ENCODE assay signal across 9 cellular contexts in genomic region chr12:72570601-72571000, GRCh38.
DNase-seq lines count a peak whose midpoint lies in the region; ATAC-seq, FAIRE-seq and TF ChIP-seq lines count a peak whose summit lies in the region.
"Had no signal": no experiment of that assay in that cellular context is flagged by ENCODE, and none has a peak within 500 bp of the region (broad histone marks: within the 10 kb centered on the region; RNA-seq: fewer than 3 reads in every experiment).

No MANE protein-coding gene starts in this region.

- peak; percentile 81 for DNase-seq in GM23338 (ENCODE audit: low spot score)
- DNase-seq in NCI-H69 (lab: John Stamatoyannopoulos, UW), result peak; percentile 17
- DNase-seq in glutamatergic neuron, result peak; percentile 60
- no peak for DNase-seq in GM19239 (ENCODE audit: insufficient read length, low spot score)
- DNase-seq in activated naive CD8-positive, alpha-beta T cell treated with anti-CD3 and anti-CD28 coated beads for 36 hours, result no peak
- no peak for DNase-seq in glomerular visceral epithelial cell (ENCODE audit: extremely low spot score)

- TF ChIP-seq CTCF in C4-2B (conservative IDR thresholded peaks at IDR 0.05) (peak; percentile 49), GM23338 (conservative IDR thresholded peaks at IDR 0.05; ENCODE audit: low read depth in 2 of 2) (peak; percentile 95 to 99), glutamatergic neuron (IDR thresholded peaks at IDR 0.05; ENCODE audit: partially characterized antibody, unreplicated experiment) (peak; percentile 63)

- no peaks in the 10 kb centered on the region for H3K27me3 ChIP-seq in GM23338 (ENCODE audit: insufficient read depth)
- H3K27me3 ChIP-seq: cardiac muscle cell had no signal

- H3K4me3 Mint-ChIP-seq in GM23338, result no peak overlapping the region
- H3K4me3 Mint-ChIP-seq in glutamatergic neuron (ENCODE audit: unreplicated experiment), result no peak overlapping the region
- H3K4me3 Mint-ChIP-seq in activated naive CD8-positive, alpha-beta T cell treated with anti-CD3 and anti-CD28 coated beads for 36 hours, result no peak overlapping the region

- no peaks in the 10 kb centered on the region for H3K36me3 ChIP-seq in GM23338 (ENCODE audit: insufficient read depth)
- H3K36me3 ChIP-seq: cardiac muscle cell had no signal

- no peak overlapping the region for H2AFZ ChIP-seq in GM23338

- H3K27ac ChIP-seq in C4-2B, result no peak overlapping the region
- H3K27ac ChIP-seq in GM23338 (ENCODE audit: low read depth), result no peak overlapping the region
- H3K27ac ChIP-seq: cardiac muscle cell had no signal

- ATAC-seq in GM23338 (peak; percentile 94), HG02571 (IDR thresholded peaks at IDR 0.05; ENCODE audit: unreplicated experiment) (no peak)

- no peaks in the 10 kb centered on the region; the same call in 2 of the 3 replicates for H3K4me1 Mint-ChIP-seq in GM23338
- peaks cover 1% of the 10 kb centered on the region for H3K4me1 Mint-ChIP-seq in glutamatergic neuron (ENCODE audit: low read depth, unreplicated experiment)
- H3K4me1 Mint-ChIP-seq in activated naive CD8-positive, alpha-beta T cell treated with anti-CD3 and anti-CD28 coated beads for 36 hours, result no peaks in the 10 kb centered on the region

- H3K9me3 Mint-ChIP-seq in GM23338 (no peaks in the 10 kb centered on the region), glutamatergic neuron (ENCODE audit: unreplicated experiment) (no peaks in the 10 kb centered on the region)
- H3K9me3 Mint-ChIP-seq in activated naive CD8-positive, alpha-beta T cell treated with anti-CD3 and anti-CD28 coated beads for 36 hours, result no peaks in the 10 kb centered on the region

- no peak overlapping the region for H3K27ac Mint-ChIP-seq in GM23338
- H3K27ac Mint-ChIP-seq in glutamatergic neuron (ENCODE audit: unreplicated experiment), result no peak overlapping the region
- no peak overlapping the region for H3K27ac Mint-ChIP-seq in activated naive CD8-positive, alpha-beta T cell treated with anti-CD3 and anti-CD28 coated beads for 36 hours

- no peaks in the 10 kb centered on the region for H3K79me2 ChIP-seq in GM23338 (replicated peaks; ENCODE audit: insufficient read depth)

- no peaks in the 10 kb centered on the region for H4K20me1 ChIP-seq in GM23338 (replicated peaks; ENCODE audit: insufficient read depth)

- no peaks in the 10 kb centered on the region for H3K9me2 ChIP-seq in GM23338 (ENCODE audit: insufficient read depth)

- H3K4me1 ChIP-seq in GM23338 (ENCODE audit: insufficient read depth), result peaks cover 9% of the 10 kb centered on the region

- FAIRE-seq in GM19239 (lab: Jason Lieb, UNC), result no peak

- H3K4me3 ChIP-seq in GM23338, result no peak overlapping the region
- H3K4me3 ChIP-seq: cardiac muscle cell had no signal

- H3F3A ChIP-seq in GM23338 (replicated peaks; ENCODE audit: low read depth), result no peaks in the 10 kb centered on the region

- H3K27me3 Mint-ChIP-seq in GM23338 (ENCODE audit: insufficient read depth, low read depth, poor library complexity), result no peaks in the 10 kb centered on the region
- peaks cover 2% of the 10 kb centered on the region for H3K27me3 Mint-ChIP-seq in glutamatergic neuron (ENCODE audit: unreplicated experiment)
- no peaks in the 10 kb centered on the region for H3K27me3 Mint-ChIP-seq in activated naive CD8-positive, alpha-beta T cell treated with anti-CD3 and anti-CD28 coated beads for 36 hours

- H3K4me2 ChIP-seq in GM23338, result no peak overlapping the region

- no peaks in the 10 kb centered on the region for H3K36me3 Mint-ChIP-seq in GM23338 (ENCODE audit: low read depth)
- no peaks in the 10 kb centered on the region for H3K36me3 Mint-ChIP-seq in glutamatergic neuron (ENCODE audit: unreplicated experiment)
- H3K36me3 Mint-ChIP-seq in activated naive CD8-positive, alpha-beta T cell treated with anti-CD3 and anti-CD28 coated beads for 36 hours, result no peaks in the 10 kb centered on the region

TF ChIP-seq in GM23338, 12 proteins besides CTCF, POLR2A, EP300 and RAD21:
- TF ChIP-seq JUNB (IDR thresholded peaks at IDR 0.05; ENCODE audit: unreplicated experiment) (no peak), NANOG (IDR thresholded peaks at IDR 0.05; ENCODE audit: borderline replicate concordance) (no peak), EZH2 (IDR thresholded peaks at IDR 0.05; ENCODE audit: low read depth, unreplicated experiment) (no peak), ETS1 (IDR thresholded peaks at IDR 0.05) (no peak)

Comparison
In these comparisons a context has a peak if more than half of its experiments do, and no peak if none do; other contexts are left out.
1. DNase-seq: peak in GM23338 (single experiment), NCI-H69 (single experiment) and glutamatergic neuron (single experiment); none in GM19239 (single experiment), activated naive CD8-positive, alpha-beta T cell treated with anti-CD3 and anti-CD28 coated beads for 36 hours (single experiment) and glomerular visceral epithelial cell (single experiment).
2. Peak in every context shown above with its lines, with median percentiles within 50 percentile points of each other: CTCF ChIP-seq.